ENCODE assay signal across 20 cellular contexts in the genomic region with DNA sequence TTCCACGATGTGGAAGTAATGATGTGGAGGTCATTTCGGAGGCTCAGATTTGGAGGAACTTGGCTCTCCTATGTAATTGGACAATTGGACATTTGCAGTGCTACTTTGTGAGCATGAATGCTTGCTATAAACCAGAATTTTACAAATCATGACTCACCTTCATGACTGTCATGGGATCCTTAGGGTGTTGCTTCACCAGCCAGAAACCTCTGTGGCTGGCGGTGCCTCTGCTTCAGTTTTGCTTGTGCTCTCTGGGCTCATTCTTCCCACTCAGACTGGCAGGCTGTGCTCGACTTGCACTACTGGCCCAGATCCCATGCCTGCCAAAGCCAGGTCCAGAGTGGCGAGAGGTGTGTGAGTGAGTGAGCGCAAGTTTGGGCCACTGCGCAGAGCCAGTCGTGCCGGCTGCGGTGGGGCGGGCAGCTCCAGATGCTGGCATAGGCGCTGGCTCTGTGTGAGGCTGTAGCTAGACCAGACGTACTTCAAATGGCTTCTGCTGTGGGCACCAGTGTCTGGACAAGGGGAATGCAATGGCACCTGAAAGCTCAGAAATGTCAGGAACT.
"Had no signal": no experiment of that assay in that cellular context is flagged by ENCODE, and none has a peak within 500 bp of the region (broad histone marks: within the 10 kb centered on the region; RNA-seq: fewer than 3 reads in every experiment).

No MANE protein-coding gene starts in this region.

- DNase-seq: activated CD4-positive, CD25-positive, alpha-beta regulatory T cell treated with anti-CD3 and anti-CD28 coated beads, Interleukin-2, amount 50 U/mL, for 72 hours; activated effector memory CD4-positive, alpha-beta T cell treated with Interleukin-2 at 50 U/mL for 16 hours; activated naive CD4-positive, alpha-beta T cell treated with anti-CD3 and anti-CD28 coated beads, Interleukin-2, amount 50 U/mL, for 16 hours; amniotic stem cell; cortex of kidney; effector CD4-positive, alpha-beta T cell; esophagus squamous epithelium; gastrocnemius medialis; heart right ventricle; left colon; naive B cell; ovary; right lobe of liver; stimulated activated CD4-positive, alpha-beta T cell treated with anti-CD3 and anti-CD28 coated beads, Interleukin-1b, Interleukin-23, amount 100 ng/mL, for 48 hours; T-cell; T-helper 9 cell; thyroid gland had no signal

- H3K36me3 ChIP-seq: esophagus squamous epithelium, gastrocnemius medialis, heart right ventricle, neural progenitor cell, ovary, right lobe of liver, thyroid gland had no signal

- H3K4me1 ChIP-seq: esophagus squamous epithelium, gastrocnemius medialis, heart right ventricle, neural progenitor cell, right lobe of liver, thyroid gland had no signal

- H3K4me1 Mint-ChIP-seq: central memory CD8-positive, alpha-beta T cell; naive B cell; neural progenitor cell; T-cell had no signal

- H3K4me3 ChIP-seq: esophagus squamous epithelium, gastrocnemius medialis, heart right ventricle, lung, neural progenitor cell, ovary, right lobe of liver, thyroid gland had no signal

- H3K4me3 Mint-ChIP-seq: central memory CD8-positive, alpha-beta T cell; naive B cell; neural progenitor cell; T-cell had no signal

- H3K27ac Mint-ChIP-seq: naive B cell, neural progenitor cell, T-cell had no signal

- H3K36me3 Mint-ChIP-seq: naive B cell, neural progenitor cell, T-cell had no signal

- ATAC-seq: gastrocnemius medialis, heart right ventricle, left colon, T-cell had no signal

- H3K27me3 ChIP-seq: esophagus squamous epithelium, gastrocnemius medialis, heart right ventricle, neural progenitor cell, ovary, right lobe of liver, thyroid gland had no signal

- H3K27ac ChIP-seq: esophagus squamous epithelium, gastrocnemius medialis, heart right ventricle, neural progenitor cell, ovary, right lobe of liver, thyroid gland had no signal

- H3K27me3 Mint-ChIP-seq: naive B cell, T-cell had no signal

- H3K9me3 ChIP-seq: gastrocnemius medialis, ovary, right lobe of liver, thyroid gland had no signal
